In the genomic region with DNA sequence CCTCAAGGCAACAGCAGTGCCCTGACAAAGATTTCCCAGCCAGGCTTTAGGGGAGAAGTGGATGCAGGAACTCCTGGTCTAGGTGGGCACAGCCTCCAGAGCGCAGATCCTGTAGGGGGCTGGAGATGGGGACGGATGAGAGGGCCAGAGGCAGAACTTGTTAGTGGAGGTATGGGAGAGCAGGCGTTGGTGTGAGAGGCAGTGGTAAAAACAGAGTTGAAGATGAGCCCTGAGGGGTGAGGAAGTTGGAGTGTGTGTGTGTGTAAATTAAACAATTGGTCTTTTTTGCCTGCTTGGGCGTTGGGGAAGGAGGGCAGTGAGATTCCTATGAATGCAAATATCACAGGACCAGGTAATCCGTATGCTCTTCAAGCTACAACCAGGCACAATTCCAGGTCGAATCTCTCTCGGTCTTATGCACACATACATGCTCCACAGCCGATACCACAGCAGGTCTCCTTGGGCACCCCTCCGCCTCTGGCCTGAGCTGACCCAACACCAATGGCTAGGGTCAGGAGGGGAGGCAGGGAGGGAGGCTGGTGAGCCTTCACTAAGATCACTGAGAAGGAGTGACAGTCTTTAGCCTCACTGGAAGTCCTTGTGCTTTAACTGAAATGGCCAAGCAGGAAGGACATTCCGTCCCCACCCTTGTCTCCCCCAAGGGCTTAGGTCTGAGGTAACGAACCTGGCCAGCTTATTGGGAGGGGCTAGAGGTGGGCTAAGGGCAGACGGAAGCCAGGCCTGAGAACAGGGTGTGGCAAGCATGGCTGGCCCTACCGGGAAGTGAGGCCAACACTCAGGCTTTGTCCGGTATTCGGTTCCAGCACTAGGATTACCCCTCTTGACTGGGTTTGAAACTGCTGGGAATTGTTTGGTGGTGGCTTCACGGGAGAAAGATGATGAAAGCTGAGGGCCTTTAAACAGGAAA, we compare ENCODE assay signal across 1 cellular context.
TF ChIP-seq lines count a peak whose summit lies in the region.

No MANE protein-coding gene starts in this region.

TF ChIP-seq in HCT116, 20 proteins besides CTCF, POLR2A, EP300 and RAD21:
- TF ChIP-seq, protein P1, sequence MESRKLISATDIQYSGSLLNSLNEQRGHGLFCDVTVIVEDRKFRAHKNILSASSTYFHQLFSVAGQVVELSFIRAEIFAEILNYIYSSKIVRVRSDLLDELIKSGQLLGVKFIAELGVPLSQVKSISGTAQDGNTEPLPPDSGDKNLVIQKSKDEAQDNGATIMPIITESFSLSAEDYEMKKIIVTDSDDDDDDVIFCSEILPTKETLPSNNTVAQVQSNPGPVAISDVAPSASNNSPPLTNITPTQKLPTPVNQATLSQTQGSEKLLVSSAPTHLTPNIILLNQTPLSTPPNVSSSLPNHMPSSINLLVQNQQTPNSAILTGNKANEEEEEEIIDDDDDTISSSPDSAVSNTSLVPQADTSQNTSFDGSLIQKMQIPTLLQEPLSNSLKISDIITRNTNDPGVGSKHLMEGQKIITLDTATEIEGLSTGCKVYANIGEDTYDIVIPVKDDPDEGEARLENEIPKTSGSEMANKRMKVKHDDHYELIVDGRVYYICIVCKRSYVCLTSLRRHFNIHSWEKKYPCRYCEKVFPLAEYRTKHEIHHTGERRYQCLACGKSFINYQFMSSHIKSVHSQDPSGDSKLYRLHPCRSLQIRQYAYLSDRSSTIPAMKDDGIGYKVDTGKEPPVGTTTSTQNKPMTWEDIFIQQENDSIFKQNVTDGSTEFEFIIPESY (IDR thresholded peaks at IDR 0.05; ENCODE audit: extremely low read depth, insufficient replicate concordance, low read length): no peak
- TF ChIP-seq EGR1 (IDR thresholded peaks at IDR 0.05; ENCODE audit: low read depth) (no peak), TCF7L2 (IDR thresholded peaks at IDR 0.05; ENCODE audit: borderline replicate concordance, extremely low read depth, insufficient read depth, insufficient read length) (no peak), EZH2 (IDR thresholded peaks at IDR 0.05) (no peak), CEBPB (IDR thresholded peaks at IDR 0.05; ENCODE audit: low read depth) (no peak), ZNF274 (IDR thresholded peaks at IDR 0.05; ENCODE audit: low read depth, low read length) (no peak), SIN3A (IDR thresholded peaks at IDR 0.05; ENCODE audit: low read depth) (no peak), ZFX (IDR thresholded peaks at IDR 0.05) (no peak), ELF1 (IDR thresholded peaks at IDR 0.05; ENCODE audit: borderline replicate concordance, low read depth) (no peak), POLR2AphosphoS5 (IDR thresholded peaks at IDR 0.05; ENCODE audit: low read depth, low read length) (no peak), EZH2phosphoT487 (IDR thresholded peaks at IDR 0.05; ENCODE audit: borderline replicate concordance) (no peak), YY1 (IDR thresholded peaks at IDR 0.05; ENCODE audit: extremely low read depth, insufficient replicate concordance, low read depth, low read length) (no peak), CBX3 (IDR thresholded peaks at IDR 0.05; ENCODE audit: low read depth) (no peak), SRF (IDR thresholded peaks at IDR 0.05; ENCODE audit: low read depth) (no peak)
- TF ChIP-seq, protein P2, sequence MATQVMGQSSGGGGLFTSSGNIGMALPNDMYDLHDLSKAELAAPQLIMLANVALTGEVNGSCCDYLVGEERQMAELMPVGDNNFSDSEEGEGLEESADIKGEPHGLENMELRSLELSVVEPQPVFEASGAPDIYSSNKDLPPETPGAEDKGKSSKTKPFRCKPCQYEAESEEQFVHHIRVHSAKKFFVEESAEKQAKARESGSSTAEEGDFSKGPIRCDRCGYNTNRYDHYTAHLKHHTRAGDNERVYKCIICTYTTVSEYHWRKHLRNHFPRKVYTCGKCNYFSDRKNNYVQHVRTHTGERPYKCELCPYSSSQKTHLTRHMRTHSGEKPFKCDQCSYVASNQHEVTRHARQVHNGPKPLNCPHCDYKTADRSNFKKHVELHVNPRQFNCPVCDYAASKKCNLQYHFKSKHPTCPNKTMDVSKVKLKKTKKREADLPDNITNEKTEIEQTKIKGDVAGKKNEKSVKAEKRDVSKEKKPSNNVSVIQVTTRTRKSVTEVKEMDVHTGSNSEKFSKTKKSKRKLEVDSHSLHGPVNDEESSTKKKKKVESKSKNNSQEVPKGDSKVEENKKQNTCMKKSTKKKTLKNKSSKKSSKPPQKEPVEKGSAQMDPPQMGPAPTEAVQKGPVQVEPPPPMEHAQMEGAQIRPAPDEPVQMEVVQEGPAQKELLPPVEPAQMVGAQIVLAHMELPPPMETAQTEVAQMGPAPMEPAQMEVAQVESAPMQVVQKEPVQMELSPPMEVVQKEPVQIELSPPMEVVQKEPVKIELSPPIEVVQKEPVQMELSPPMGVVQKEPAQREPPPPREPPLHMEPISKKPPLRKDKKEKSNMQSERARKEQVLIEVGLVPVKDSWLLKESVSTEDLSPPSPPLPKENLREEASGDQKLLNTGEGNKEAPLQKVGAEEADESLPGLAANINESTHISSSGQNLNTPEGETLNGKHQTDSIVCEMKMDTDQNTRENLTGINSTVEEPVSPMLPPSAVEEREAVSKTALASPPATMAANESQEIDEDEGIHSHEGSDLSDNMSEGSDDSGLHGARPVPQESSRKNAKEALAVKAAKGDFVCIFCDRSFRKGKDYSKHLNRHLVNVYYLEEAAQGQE (IDR thresholded peaks at IDR 0.05; ENCODE audit: low read depth): no peak
- TF ChIP-seq, protein P3, sequence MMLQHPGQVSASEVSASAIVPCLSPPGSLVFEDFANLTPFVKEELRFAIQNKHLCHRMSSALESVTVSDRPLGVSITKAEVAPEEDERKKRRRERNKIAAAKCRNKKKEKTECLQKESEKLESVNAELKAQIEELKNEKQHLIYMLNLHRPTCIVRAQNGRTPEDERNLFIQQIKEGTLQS (IDR thresholded peaks at IDR 0.05): no peak
- TF ChIP-seq, protein P4, sequence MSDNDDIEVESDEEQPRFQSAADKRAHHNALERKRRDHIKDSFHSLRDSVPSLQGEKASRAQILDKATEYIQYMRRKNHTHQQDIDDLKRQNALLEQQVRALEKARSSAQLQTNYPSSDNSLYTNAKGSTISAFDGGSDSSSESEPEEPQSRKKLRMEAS (IDR thresholded peaks at IDR 0.05): no peak
